Comparison of ENCODE assay signal across 7 cellular contexts in genomic region chr10:75294866-75295692, GRCh38. TPM values are rescaled to one million over a fixed set of nuclear protein-coding genes. Genes with fewer than 3 reads are reported as not detected.
DNase-seq lines count a peak whose midpoint lies in the region; ATAC-seq, FAIRE-seq and TF ChIP-seq lines count a peak whose summit lies in the region.

No MANE protein-coding gene starts in this region.

- no peaks in the 10 kb centered on the region for H3K27me3 ChIP-seq in duodenal mucosa (ENCODE audit: control insufficient read depth in 1 of 2, insufficient read depth in 2 of 2, low read length in 2 of 2)

- H3K27me3 Mint-ChIP-seq in activated CD4-positive, alpha-beta memory T cell treated with anti-CD3 and anti-CD28 coated beads, Interleukin-2, amount 10 ng/mL, durations not matched to agents 7 days and 5 days: peaks cover 32% of the 10 kb centered on the region

- H3K9me3 Mint-ChIP-seq in activated CD4-positive, alpha-beta memory T cell treated with anti-CD3 and anti-CD28 coated beads, Interleukin-2, amount 10 ng/mL, durations not matched to agents 7 days and 5 days: no peaks in the 10 kb centered on the region

- H3K36me3 Mint-ChIP-seq in activated CD4-positive, alpha-beta memory T cell treated with anti-CD3 and anti-CD28 coated beads, Interleukin-2, amount 10 ng/mL, durations not matched to agents 7 days and 5 days (ENCODE audit: low read depth): no peaks in the 10 kb centered on the region

- no peak overlapping the region for H3K27ac Mint-ChIP-seq in activated CD4-positive, alpha-beta memory T cell treated with anti-CD3 and anti-CD28 coated beads, Interleukin-2, amount 10 ng/mL, durations not matched to agents 7 days and 5 days

- peak overlapping the region; percentile 58 for H3K4me3 Mint-ChIP-seq in activated CD4-positive, alpha-beta memory T cell treated with anti-CD3 and anti-CD28 coated beads, Interleukin-2, amount 10 ng/mL, durations not matched to agents 7 days and 5 days

- FAIRE-seq in GM18507 (lab: Jason Lieb, UNC): no peak

- 0% methylated on average over 41 to 50 of the region's 56 CpGs for WGBS in lower leg skin, 2 donors

- H3K4me1 Mint-ChIP-seq in activated CD4-positive, alpha-beta memory T cell treated with anti-CD3 and anti-CD28 coated beads, Interleukin-2, amount 10 ng/mL, durations not matched to agents 7 days and 5 days: peaks cover 5% of the 10 kb centered on the region

- TF ChIP-seq CTCF in lower leg skin (IDR thresholded peaks at IDR 0.05): no peak

- H3K9me3 ChIP-seq in duodenal mucosa (ENCODE audit: control insufficient read depth in 1 of 2, low read length in 2 of 2): peaks cover 3% of the 10 kb centered on the region in 2 donors

- no peaks in the 10 kb centered on the region for H3K36me3 ChIP-seq in duodenal mucosa (ENCODE audit: control insufficient read depth in 1 of 2, insufficient read depth in 2 of 2, low read length in 2 of 2)

- intact Hi-C loops in lower leg skin (cut with DNase I; ENCODE audit: low total_unique reads): no loop called here

- peak overlapping the region; percentile 70 to 80 for H3K4me3 ChIP-seq in duodenal mucosa (ENCODE audit: low read depth in 1 of 2, low read length in 2 of 2)
- peak overlapping the region; percentile 48 for H3K4me3 ChIP-seq in lower leg skin (ENCODE audit: low read depth, poor library complexity, severe bottlenecking)

- CTCF ChIA-PET in activated CD4-positive, alpha-beta memory T cell treated with anti-CD3 and anti-CD28 coated beads, Interleukin-2, amount 10 ng/mL, durations not matched to agents 7 days and 5 days (lab: Charles Lee): no interaction called here

- peak overlapping the region; percentile 55 to 62 for H3K9ac ChIP-seq in duodenal mucosa (ENCODE audit: low read depth in 1 of 2, low read length in 2 of 2)

- POLR2A ChIA-PET in activated CD4-positive, alpha-beta memory T cell treated with anti-CD3 and anti-CD28 coated beads, Interleukin-2, amount 10 ng/mL, durations not matched to agents 7 days and 5 days (lab: Charles Lee): no interaction called here

- peaks cover 9 to 17% of the 10 kb centered on the region in 2 donors for H3K4me1 ChIP-seq in duodenal mucosa (ENCODE audit: control insufficient read depth in 1 of 2, insufficient read depth in 2 of 2, low read length in 2 of 2)

- DNase-seq in GM18507 (ENCODE audit: extremely low spot score, insufficient read length, low read depth): peak; percentile 33
- DNase-seq in NCI-H510A (lab: John Stamatoyannopoulos, UW): peak; percentile 69
- peak; percentile 60 for DNase-seq in activated CD4-positive, alpha-beta memory T cell treated with anti-CD3 and anti-CD28 coated beads, Interleukin-2, amount 10 ng/mL, durations not matched to agents 7 days and 5 days
- DNase-seq in lower leg skin (ENCODE audit: low spot score in 2 of 2): peak; percentile 88 to 96
- peak; percentile 54 to 63 for DNase-seq in stimulated activated CD4-positive, alpha-beta T cell treated with anti-CD3 and anti-CD28 coated beads, Interleukin-4, amount 100 ng/mL, for 4 hours

- H3K27ac ChIP-seq in duodenal mucosa (ENCODE audit: low read depth, low read length): peak overlapping the region; percentile 69

- peak; percentile 85 for ATAC-seq in HG03103 (IDR thresholded peaks at IDR 0.05; ENCODE audit: low read depth, unreplicated experiment)

- no peak for TF ChIP-seq POLR2A in lower leg skin (IDR thresholded peaks at IDR 0.05)

RNA-seq across cellular contexts. Expression of gene COMTD1, which starts 59.3 kb away (rescaled TPM):
- 10 to 100 TPM; 34.2 to 34.8 TPM for total RNA-seq in activated CD4-positive, alpha-beta memory T cell treated with anti-CD3 and anti-CD28 coated beads, Interleukin-2, amount 10 ng/mL, durations not matched to agents 7 days and 5 days
- 100 to 1,000 TPM in 1 of 4 donors, 10 to 100 TPM in 3; 57.1 to 115 (median 71.5) TPM for total RNA-seq in lower leg skin

Comparison
In these comparisons a context has a peak if more than half of its experiments do, and no peak if none do; other contexts are left out.
1. Peak in every context shown above with its lines: DNase-seq, ATAC-seq, H3K4me3 ChIP-seq and H3K27ac ChIP-seq.
2. DNase-seq: peak in every context shown above with its lines; median percentile 92 in lower leg skin; 69 in NCI-H510A; 60 in activated CD4-positive, alpha-beta memory T cell treated with anti-CD3 and anti-CD28 coated beads, Interleukin-2, amount 10 ng/mL, durations not matched to agents 7 days and 5 days; 58 in stimulated activated CD4-positive, alpha-beta T cell treated with anti-CD3 and anti-CD28 coated beads, Interleukin-4, amount 100 ng/mL, for 4 hours; 33 in GM18507.